Comparison of ENCODE assay signal across 19 cellular contexts in the genomic region with DNA sequence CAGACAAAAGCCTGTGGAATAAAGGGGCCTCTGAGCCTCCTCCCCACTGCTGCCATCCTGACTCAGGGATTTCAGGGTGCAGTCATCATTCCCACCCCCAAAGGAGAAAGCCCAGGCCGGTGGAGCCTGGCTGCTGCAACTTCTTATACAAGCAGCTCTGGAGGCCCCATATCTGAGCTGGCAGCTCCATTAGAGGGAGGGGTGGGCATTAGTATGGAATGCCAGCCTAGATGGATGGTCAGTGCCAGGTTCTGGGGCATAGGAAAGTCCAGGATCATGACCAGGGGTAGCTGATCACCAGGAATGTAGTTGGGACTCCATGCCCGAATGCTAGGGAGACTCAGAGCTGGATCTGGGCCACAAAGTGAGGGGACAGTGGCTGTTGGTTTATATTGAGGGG.
DNase-seq lines count a peak whose midpoint lies in the region; ATAC-seq and TF ChIP-seq lines count a peak whose summit lies in the region.
"Had no signal": no experiment of that assay in that cellular context is flagged by ENCODE, and none has a peak within 500 bp of the region (broad histone marks: within the 10 kb centered on the region; RNA-seq: fewer than 3 reads in every experiment).

No MANE protein-coding gene starts in this region.

- H3K27ac ChIP-seq in coronary artery = no peak overlapping the region
- no peak overlapping the region for H3K27ac ChIP-seq in upper lobe of right lung
- H3K27ac ChIP-seq: 22Rv1, BLaER1, C4-2B, GM23248 had no signal

- intact Hi-C loops in posterior vena cava (cut with DNase I) (no loop called here), upper lobe of right lung (cut with DNase I) (no loop called here)

- no peaks in the 10 kb centered on the region for H3K4me1 ChIP-seq in upper lobe of right lung
- H3K4me1 ChIP-seq: BLaER1, Caco-2 had no signal

- TF ChIP-seq CTCF in coronary artery (IDR thresholded peaks at IDR 0.05) (no peak), upper lobe of right lung (IDR thresholded peaks at IDR 0.05) (no peak)

- DNase-seq in D341Med (ENCODE audit: low spot score) = peak; percentile 2
- peak; percentile 49 for DNase-seq in coronary artery (ENCODE audit: low spot score)
- peak; percentile 51 for DNase-seq in posterior vena cava (ENCODE audit: low spot score)
- peak; percentile 54 for DNase-seq in upper lobe of right lung
- DNase-seq: Caco-2; CD4-positive, CD25-positive, alpha-beta regulatory T cell; CD8-positive, alpha-beta T cell; DMS 273 treated with DMSO at 0.1 percent for 48 hours; DMS53; DMS79 treated with DMSO at 0.1 percent for 48 hours; GM23248; H7; HCEC 1CT had no signal

- H3K9me3 ChIP-seq in upper lobe of right lung = no peaks in the 10 kb centered on the region
- H3K9me3 ChIP-seq: Caco-2 had no signal

- ATAC-seq in upper lobe of right lung = no peak
- no peak for ATAC-seq in HG03039 (IDR thresholded peaks at IDR 0.05; ENCODE audit: unreplicated experiment)
- ATAC-seq in HG02798 (IDR thresholded peaks at IDR 0.05; ENCODE audit: poor library complexity, unreplicated experiment) = no peak
- ATAC-seq in GM18861 (IDR thresholded peaks at IDR 0.05; ENCODE audit: unreplicated experiment) = no peak
- ATAC-seq: CD8-positive, alpha-beta T cell had no signal

- H3K4me3 ChIP-seq in coronary artery (no peak overlapping the region), upper lobe of right lung (no peak overlapping the region)
- H3K4me3 ChIP-seq: BLaER1, GM23248 had no signal

- H3K36me3 ChIP-seq in upper lobe of right lung = no peaks in the 10 kb centered on the region
- H3K36me3 ChIP-seq: BLaER1 had no signal

- no peaks in the 10 kb centered on the region for H3K27me3 ChIP-seq in upper lobe of right lung
- H3K27me3 ChIP-seq: BLaER1 had no signal

Comparison
In these comparisons a context has a peak if more than half of its experiments do, and no peak if none do; other contexts are left out.
1. DNase-seq: peak in every context shown above with its lines; median percentile 54 in upper lobe of right lung; 51 in posterior vena cava; 49 in coronary artery; 2 in D341Med.